In the genomic region with DNA sequence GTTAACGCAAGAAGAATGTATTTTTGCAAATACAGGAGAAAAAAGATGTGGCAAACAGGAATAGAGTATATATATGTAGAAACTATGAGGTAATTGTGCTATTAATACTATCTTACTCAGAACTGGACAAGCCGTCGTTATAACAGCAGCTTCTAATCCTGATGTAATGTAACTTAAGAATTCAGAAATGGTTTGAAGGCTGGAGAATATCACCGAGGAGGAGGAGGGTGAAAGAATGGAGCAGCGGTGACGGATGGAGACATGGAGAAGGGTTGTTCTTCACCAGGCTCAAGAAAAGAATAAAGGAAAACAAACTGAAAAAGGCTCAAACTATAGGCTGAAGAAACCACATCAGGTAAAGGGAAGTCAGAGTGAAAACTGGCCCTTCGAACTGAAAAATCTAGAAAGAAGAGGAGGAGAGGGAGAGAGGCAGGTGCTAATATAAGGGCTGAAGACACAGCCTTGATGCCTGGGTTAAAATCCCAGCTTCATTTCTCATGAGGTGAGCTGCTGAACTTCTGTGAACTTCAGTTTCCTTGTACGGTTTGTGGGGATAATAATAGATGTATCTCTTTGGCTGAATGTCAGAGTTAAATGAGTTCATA, we compare ENCODE assay signal across 9 cellular contexts. TPM values are rescaled to one million over a fixed set of nuclear protein-coding genes. Genes with fewer than 3 reads are reported as not detected.
DNase-seq lines count a peak whose midpoint lies in the region; ATAC-seq and TF ChIP-seq lines count a peak whose summit lies in the region.
"Had no signal": no experiment of that assay in that cellular context is flagged by ENCODE, and none has a peak within 500 bp of the region (broad histone marks: within the 10 kb centered on the region; RNA-seq: fewer than 3 reads in every experiment).

No MANE protein-coding gene starts in this region.

- H3K27ac ChIP-seq in ascending aorta (peak overlapping the region; percentile 8 to 64), sigmoid colon (peak overlapping the region; percentile 23 to 71 (median 42))
- H3K27ac ChIP-seq: SJSA1 had no signal

- DNase-seq in ascending aorta (ENCODE audit: low spot score in 2 of 2) (no peak), sigmoid colon (no peak), T-helper 1 cell (no peak), iPS-NIHi7 (ENCODE audit: extremely low spot score) (no peak)

- H3K36me3 ChIP-seq in ascending aorta (no peaks in the 10 kb centered on the region), sigmoid colon (no peaks in the 10 kb centered on the region)
- H3K36me3 ChIP-seq: SJSA1 had no signal

- H3K27me3 ChIP-seq in ascending aorta (no peaks in the 10 kb centered on the region), sigmoid colon (no peaks in the 10 kb centered on the region)
- H3K27me3 ChIP-seq: SJSA1 had no signal

- TF ChIP-seq CTCF in ascending aorta (IDR thresholded peaks at IDR 0.05) (no peak), sigmoid colon (IDR thresholded peaks at IDR 0.05) (no peak)

- intact Hi-C loops in ascending aorta (cut with DNase I) = loop anchor here (2.0 kb wide), 1 partner anchor 43 kb away; the partner anchor contains the start of gene GOLIM4
- intact Hi-C loops in sigmoid colon (cut with DNase I) = loop anchor here (2.0 kb wide), 1 partner anchor 43 kb away; the partner anchor contains the start of gene GOLIM4

- no peaks in the 10 kb centered on the region for H3K9me3 ChIP-seq in ascending aorta
- no peaks in the 10 kb centered on the region for H3K9me3 ChIP-seq in sigmoid colon
- H3K9me3 ChIP-seq: SJSA1 had no signal

- no peak for TF ChIP-seq EP300 in sigmoid colon (IDR thresholded peaks at IDR 0.05)

- H3K4me3 ChIP-seq in ascending aorta (peak overlapping the region in 1 of 2 donors; percentile 37), sigmoid colon (peak overlapping the region in 1 of 4 donors; percentile 11)
- H3K4me3 ChIP-seq: SJSA1 had no signal

- WGBS in sigmoid colon, 2 donors = 31 to 57% methylated on average over 8 of the region's 8 CpGs

- ATAC-seq in GM19035 (IDR thresholded peaks at IDR 0.05; ENCODE audit: unreplicated experiment) = peak; percentile 71
- ATAC-seq in HG02973 (IDR thresholded peaks at IDR 0.05; ENCODE audit: unreplicated experiment) = peak; percentile 68
- no peak for ATAC-seq in esophagus mucosa
- no peak for ATAC-seq in HG03457 (IDR thresholded peaks at IDR 0.05; ENCODE audit: unreplicated experiment)

- H3K4me1 ChIP-seq in ascending aorta (peaks cover 0 to 19% of the 10 kb centered on the region in 2 donors), sigmoid colon (peaks cover 0 to 40% (median 29%) of the 10 kb centered on the region in 4 donors)
- H3K4me1 ChIP-seq: SJSA1 had no signal

- no peak for TF ChIP-seq POLR2A in sigmoid colon (IDR thresholded peaks at IDR 0.05)

RNA-seq across cellular contexts. Expression of gene GOLIM4, which starts 44.0 kb away (rescaled TPM):
- total RNA-seq in ascending aorta (43.1 TPM), sigmoid colon (10 to 100 TPM; 27.1 to 33.2 (median 27.3) TPM), esophagus mucosa (8.6 TPM)
- polyA plus RNA-seq in sigmoid colon = 10 to 100 TPM; 12.3 to 37.4 (median 12.6) TPM

Comparison
In these comparisons a context has a peak if more than half of its experiments do, and no peak if none do; other contexts are left out.
1. ATAC-seq: peak in GM19035 (single experiment) and HG02973 (single experiment); none in esophagus mucosa (single experiment) and HG03457 (single experiment).